ENCODE assay signal across 1 cellular context in the genomic region with DNA sequence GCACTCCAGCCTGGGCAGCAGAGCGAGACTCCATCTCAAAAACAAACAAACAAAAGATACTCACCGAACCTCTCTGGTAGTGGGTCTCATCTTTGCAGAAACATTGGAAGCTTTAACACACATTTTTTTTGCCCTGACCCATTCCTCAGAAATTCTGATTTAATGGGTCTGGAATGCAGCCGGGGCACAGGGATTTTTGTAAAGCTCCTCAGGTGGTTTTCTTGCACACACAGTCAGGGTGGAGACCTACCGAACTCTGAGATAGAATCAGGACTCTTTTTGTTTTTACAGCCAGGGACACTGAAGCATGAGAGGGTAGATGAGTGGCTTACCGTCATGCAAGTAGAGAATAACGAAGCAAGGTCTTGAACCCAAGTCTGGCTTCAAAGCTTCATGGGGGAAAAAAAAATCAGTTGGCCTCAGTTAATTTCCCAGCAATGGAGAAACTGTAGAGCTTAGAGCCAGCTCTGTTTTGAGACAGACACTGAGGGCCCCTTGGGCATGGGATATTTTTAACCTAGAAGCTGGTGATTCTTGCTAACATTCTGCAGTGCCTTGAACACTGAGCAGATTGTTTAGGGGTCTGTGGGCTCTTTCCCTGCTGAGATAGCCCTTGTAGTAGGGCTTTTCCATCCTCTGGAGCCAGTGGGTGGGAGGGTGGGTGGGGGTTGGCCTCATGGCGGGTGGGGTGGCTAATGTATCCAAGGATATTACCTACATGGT.
TF ChIP-seq lines count a peak whose summit lies in the region.

No MANE protein-coding gene starts in this region.

TF ChIP-seq in GM23338, 12 proteins besides CTCF, POLR2A, EP300 and RAD21 (continued from another document):
- no peak for TF ChIP-seq EZH2phosphoT487 (IDR thresholded peaks at IDR 0.05; ENCODE audit: unreplicated experiment)
- no peak for TF ChIP-seq POLR2AphosphoS5 (IDR thresholded peaks at IDR 0.05; ENCODE audit: low read depth)
- TF ChIP-seq ZNF462 (CRISPR knock-in tag; IDR thresholded peaks at IDR 0.05), result no peak
- TF ChIP-seq REST (IDR thresholded peaks at IDR 0.05; ENCODE audit: unreplicated experiment), result no peak
- no peak for TF ChIP-seq ZNF331 (CRISPR knock-in tag; IDR thresholded peaks at IDR 0.05; ENCODE audit: low read depth)
- no peak for TF ChIP-seq NANOG (IDR thresholded peaks at IDR 0.05; ENCODE audit: borderline replicate concordance)
- no peak for TF ChIP-seq JUNB (IDR thresholded peaks at IDR 0.05; ENCODE audit: unreplicated experiment)
- TF ChIP-seq ZNF114 (CRISPR knock-in tag; IDR thresholded peaks at IDR 0.05), result no peak
